Comparison of ENCODE assay signal across 13 cellular contexts in genomic region chr4:26864904-26865303, GRCh38. TPM values are rescaled to one million over a fixed set of nuclear protein-coding genes. Genes with fewer than 3 reads are reported as not detected.
DNase-seq lines count a peak whose midpoint lies in the region; ATAC-seq and TF ChIP-seq lines count a peak whose summit lies in the region.
"Had no signal": no experiment of that assay in that cellular context is flagged by ENCODE, and none has a peak within 500 bp of the region (broad histone marks: within the 10 kb centered on the region; RNA-seq: fewer than 3 reads in every experiment).

No MANE protein-coding gene starts in this region.

- H3K4me1 Mint-ChIP-seq in activated T-cell treated with anti-CD3 and anti-CD28 coated beads, Interleukin-2, amount 50 U/mL, for 72 hours (ENCODE audit: low read depth), result peaks cover 70% of the 10 kb centered on the region
- H3K4me1 Mint-ChIP-seq in T-helper 17 cell, result peaks cover 54% of the 10 kb centered on the region

- TF ChIP-seq CTCF in lower lobe of right lung (IDR thresholded peaks at IDR 0.05), result no peak
- TF ChIP-seq CTCF in stomach (IDR thresholded peaks at IDR 0.05), result no peak

- H3K4me1 ChIP-seq in lower lobe of right lung (peaks cover 77% of the 10 kb centered on the region), stomach (peaks cover 9 to 70% (median 40%) of the 10 kb centered on the region in 4 donors)

- H3K27me3 Mint-ChIP-seq in activated T-cell treated with anti-CD3 and anti-CD28 coated beads, Interleukin-2, amount 50 U/mL, for 72 hours (ENCODE audit: low read depth), result no peaks in the 10 kb centered on the region
- H3K27me3 Mint-ChIP-seq in T-helper 17 cell, result no peaks in the 10 kb centered on the region

- H3K9me3 ChIP-seq in T-helper 17 cell (ENCODE audit: control insufficient read depth, low read length, poor library complexity, severe bottlenecking), result no peaks in the 10 kb centered on the region
- H3K9me3 ChIP-seq in lower lobe of right lung, result no peaks in the 10 kb centered on the region
- H3K9me3 ChIP-seq in stomach, result no peaks in the 10 kb centered on the region
- H3K9me3 ChIP-seq: right atrium auricular region had no signal

- H3K36me3 Mint-ChIP-seq in activated T-cell treated with anti-CD3 and anti-CD28 coated beads, Interleukin-2, amount 50 U/mL, for 72 hours (ENCODE audit: insufficient read depth in 2 of 2), result peaks cover 4 to 5% of the 10 kb centered on the region in 2 donors
- peaks cover 11% of the 10 kb centered on the region for H3K36me3 Mint-ChIP-seq in T-helper 17 cell (ENCODE audit: low read depth)
- H3K36me3 Mint-ChIP-seq: mesothelial cell of epicardium had no signal

- 52 to 56% (median 53%) methylated on average over 3 of the region's 3 CpGs for WGBS in stomach, 5 donors

- no peak for DNase-seq in activated T-cell treated with anti-CD3 and anti-CD28 coated beads, Interleukin-2, amount 50 U/mL, for 72 hours
- no peak for DNase-seq in activated T-cell treated with anti-CD3 and anti-CD28 coated beads, Interleukin-2, amount 50 U/mL, for 48 hours
- DNase-seq in T-helper 17 cell (no peak), lower lobe of right lung (no peak), stomach (no peak)
- no peak for DNase-seq in activated CD4-positive, CD25-positive, alpha-beta regulatory T cell treated with anti-CD3 and anti-CD28 coated beads, Interleukin-2, amount 50 U/mL, for 72 hours
- DNase-seq: hippocampal formation, T1000 had no signal

- ATAC-seq in activated T-cell treated with anti-CD3 and anti-CD28 coated beads, Interleukin-2, amount 50 U/mL, for 72 hours (replicated peaks in 1 of 2), result no peak
- no peak for ATAC-seq in T-helper 17 cell
- ATAC-seq in lower lobe of right lung, result no peak
- ATAC-seq in GM18505 (IDR thresholded peaks at IDR 0.05; ENCODE audit: unreplicated experiment), result no peak
- no peak for ATAC-seq in GM18870 (IDR thresholded peaks at IDR 0.05; ENCODE audit: unreplicated experiment)

- H3K36me3 ChIP-seq in lower lobe of right lung, result no peaks in the 10 kb centered on the region
- H3K36me3 ChIP-seq in stomach, result no peaks in the 10 kb centered on the region
- H3K36me3 ChIP-seq: right atrium auricular region had no signal

- TF ChIP-seq POLR2A in stomach (IDR thresholded peaks at IDR 0.05) (no peak), GM18505 (IDR thresholded peaks at IDR 0.05; ENCODE audit: borderline replicate concordance, extremely low read depth, insufficient read depth, insufficient read length) (no peak)

- H3K27ac Mint-ChIP-seq in activated T-cell treated with anti-CD3 and anti-CD28 coated beads, Interleukin-2, amount 50 U/mL, for 72 hours, result peak overlapping the region; percentile 19
- peak overlapping the region; percentile 37 for H3K27ac Mint-ChIP-seq in T-helper 17 cell
- H3K27ac Mint-ChIP-seq: mesothelial cell of epicardium had no signal

- TF ChIP-seq EP300 in stomach (IDR thresholded peaks at IDR 0.05), result no peak

- H3K4me3 ChIP-seq in lower lobe of right lung (no peak overlapping the region), stomach (no peak overlapping the region)
- H3K4me3 ChIP-seq: right atrium auricular region had no signal

- no peaks in the 10 kb centered on the region for H3K9me3 Mint-ChIP-seq in activated T-cell treated with anti-CD3 and anti-CD28 coated beads, Interleukin-2, amount 50 U/mL, for 72 hours
- H3K9me3 Mint-ChIP-seq: mesothelial cell of epicardium had no signal

- H3K27me3 ChIP-seq in lower lobe of right lung (ENCODE audit: low read depth), result no peaks in the 10 kb centered on the region
- H3K27me3 ChIP-seq in stomach, result no peaks in the 10 kb centered on the region
- H3K27me3 ChIP-seq: right atrium auricular region had no signal

- peak overlapping the region; percentile 12 to 63 for H3K4me3 Mint-ChIP-seq in activated T-cell treated with anti-CD3 and anti-CD28 coated beads, Interleukin-2, amount 50 U/mL, for 72 hours
- H3K4me3 Mint-ChIP-seq in T-helper 17 cell, result peak overlapping the region; percentile 84
- H3K4me3 Mint-ChIP-seq: mesothelial cell of epicardium had no signal

- intact Hi-C loops in lower lobe of right lung (cut with DNase I) (loop anchor here (10.0 kb wide), 1 partner anchor 140 kb away; no protein-coding TSS in a partner anchor), stomach (cut with DNase I; ENCODE audit: low total_unique reads) (no loop called here)

- H3K27ac ChIP-seq in lower lobe of right lung, result peak overlapping the region; percentile 50
- H3K27ac ChIP-seq in stomach, result peak overlapping the region in 3 of 5 donors; percentile 20 to 66 (median 34)
- H3K27ac ChIP-seq: epithelial cell of prostate had no signal

RNA-seq across cellular contexts. Expression of gene STIM2, which starts 4.3 kb away (rescaled TPM):
- 10 to 100 TPM; 39.6 to 47.0 TPM for total RNA-seq in activated T-cell treated with anti-CD3 and anti-CD28 coated beads, Interleukin-2, amount 50 U/mL, for 72 hours
- total RNA-seq in T-helper 17 cell (10 to 100 TPM; 70.1 to 73.4 TPM), lower lobe of right lung (43.9 TPM), stomach (10 to 100 TPM; 19.8 to 32.7 (median 28.1) TPM)
- 1 to 10 TPM; 4.4 to 8.9 (median 6.4) TPM for polyA plus RNA-seq in stomach
